ENCODE assay signal across 14 cellular contexts in the genomic region with DNA sequence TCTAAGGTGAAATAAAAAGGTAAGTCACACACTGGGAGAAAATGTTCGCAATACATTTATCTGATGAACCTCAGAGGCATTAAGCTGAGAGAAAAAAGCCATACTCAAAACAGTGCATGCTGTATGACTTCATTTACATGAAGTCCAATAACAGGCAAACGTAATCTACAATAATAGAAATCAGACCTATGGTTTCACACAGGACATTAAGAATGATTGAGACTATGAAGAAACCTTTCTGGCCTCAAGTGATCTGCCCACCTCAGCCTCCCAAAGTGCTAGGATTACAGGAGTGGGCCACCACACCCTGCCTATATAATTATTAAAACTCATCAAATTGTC.
"Had no signal": no experiment of that assay in that cellular context is flagged by ENCODE, and none has a peak within 500 bp of the region (broad histone marks: within the 10 kb centered on the region; RNA-seq: fewer than 3 reads in every experiment).

No MANE protein-coding gene starts in this region.

- H3K27me3 ChIP-seq: dorsolateral prefrontal cortex, gastrocnemius medialis, ovary, stomach, testis had no signal

- H3K36me3 ChIP-seq: gastrocnemius medialis, ovary, stomach had no signal

- ATAC-seq: activated CD4-positive, alpha-beta T cell treated with anti-CD3 and anti-CD28 coated beads for 36 hours; gastrocnemius medialis; left lobe of liver; naive thymus-derived CD4-positive, alpha-beta T cell; sciatic nerve had no signal

- DNase-seq: activated CD4-positive, alpha-beta memory T cell treated with anti-CD3 and anti-CD28 coated beads for 36 hours; activated CD4-positive, alpha-beta T cell treated with anti-CD3 and anti-CD28 coated beads for 36 hours; activated naive CD4-positive, alpha-beta T cell treated with anti-CD3 and anti-CD28 coated beads, Interleukin-2, amount 50 U/mL, for 16 hours; activated T-cell treated with anti-CD3 and anti-CD28 coated beads, Interleukin-2, amount 50 U/mL, for 24 hours; dorsolateral prefrontal cortex; erythroblast; gastrocnemius medialis; naive thymus-derived CD4-positive, alpha-beta T cell; ovary; stomach; testis had no signal

- H3K9me3 ChIP-seq: gastrocnemius medialis, ovary, stomach, testis had no signal

- H3K4me1 ChIP-seq: testis had no signal

- H3K4me3 ChIP-seq: dorsolateral prefrontal cortex, gastrocnemius medialis, ovary, stomach, testis had no signal

- H3K27ac ChIP-seq: dorsolateral prefrontal cortex, gastrocnemius medialis, ovary, stomach, testis, VCaP had no signal
